In the genomic region with DNA sequence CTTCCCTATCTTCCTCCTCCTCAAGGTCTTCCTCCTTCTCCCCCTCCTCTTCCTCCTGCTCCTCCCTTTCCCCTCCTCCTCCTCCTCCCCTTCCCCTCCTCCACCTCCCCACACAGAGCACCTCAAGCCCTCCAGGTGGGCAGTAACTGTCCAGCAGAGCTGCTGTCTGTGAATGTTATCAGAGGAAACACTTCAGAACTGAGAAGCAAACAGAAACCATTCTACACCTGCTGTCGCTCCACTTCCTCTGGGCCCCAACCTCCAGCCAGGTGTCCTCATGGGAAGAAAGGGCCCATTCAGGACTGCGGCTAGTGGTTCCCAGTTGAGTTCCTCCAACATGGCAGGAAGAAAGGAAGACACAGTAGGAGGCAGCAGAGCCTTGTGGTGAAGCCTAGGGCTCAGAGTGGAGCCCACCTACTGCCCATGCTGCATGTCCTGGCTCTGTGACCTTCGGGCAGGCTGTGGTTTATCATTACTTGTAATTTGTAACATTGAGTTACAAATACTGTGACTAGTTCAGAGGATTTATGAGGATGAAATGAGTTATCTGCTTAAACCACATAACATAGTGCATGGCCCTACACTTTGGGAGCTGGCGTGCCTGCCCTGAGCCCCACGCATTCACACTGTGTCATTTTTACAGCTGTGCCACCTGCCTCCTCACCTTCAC, we compare ENCODE assay signal across 8 cellular contexts.
A peak's percentile ranks its signal among the peaks of the same experiment; 100 is the strongest.
DNase-seq lines count a peak whose midpoint lies in the region; ATAC-seq lines count a peak whose summit lies in the region.

No MANE protein-coding gene starts in this region.

- peak overlapping the region; percentile 59 for H3K27ac ChIP-seq in effector memory CD4-positive, alpha-beta T cell (ENCODE audit: insufficient read depth, low read length, poor library complexity, severe bottlenecking)

- H3K4me3 Mint-ChIP-seq in activated CD4-positive, alpha-beta T cell treated with anti-CD3 and anti-CD28 coated beads, Interleukin-2, amount 10 ng/mL, durations not matched to agents 7 days and 5 days, result no peak overlapping the region

- no peaks in the 10 kb centered on the region for H3K36me3 ChIP-seq in effector memory CD4-positive, alpha-beta T cell (ENCODE audit: control insufficient read depth, insufficient read depth, low read length)

- H3K4me3 ChIP-seq in effector memory CD4-positive, alpha-beta T cell (ENCODE audit: insufficient read depth, low read depth, low read length, poor library complexity, severe bottlenecking), result no peak overlapping the region

- peaks cover 69% of the 10 kb centered on the region for H3K4me1 Mint-ChIP-seq in activated CD4-positive, alpha-beta T cell treated with anti-CD3 and anti-CD28 coated beads, Interleukin-2, amount 10 ng/mL, durations not matched to agents 7 days and 5 days

- CTCF ChIA-PET in activated CD4-positive, alpha-beta T cell treated with anti-CD3 and anti-CD28 coated beads, Interleukin-2, amount 10 ng/mL, durations not matched to agents 7 days and 5 days (lab: Charles Lee), result interaction anchor here (0.6 to 1.7 kb wide), 4 partner anchors 21 to 669 kb away, joined by 3 to 6 read pairs (median 3); no protein-coding TSS in a partner anchor

- H3K4me1 ChIP-seq in effector memory CD4-positive, alpha-beta T cell (ENCODE audit: control insufficient read depth, insufficient read depth, low read length, poor library complexity, severe bottlenecking), result peaks cover 19% of the 10 kb centered on the region

- peak overlapping the region; percentile 89 for H3K27ac Mint-ChIP-seq in activated CD4-positive, alpha-beta T cell treated with anti-CD3 and anti-CD28 coated beads, Interleukin-2, amount 10 ng/mL, durations not matched to agents 7 days and 5 days

- H3K36me3 Mint-ChIP-seq in activated CD4-positive, alpha-beta T cell treated with anti-CD3 and anti-CD28 coated beads, Interleukin-2, amount 10 ng/mL, durations not matched to agents 7 days and 5 days (ENCODE audit: low read depth), result peaks cover 29% of the 10 kb centered on the region

- H3K27me3 Mint-ChIP-seq in activated CD4-positive, alpha-beta T cell treated with anti-CD3 and anti-CD28 coated beads, Interleukin-2, amount 10 ng/mL, durations not matched to agents 7 days and 5 days, result no peaks in the 10 kb centered on the region

- peak; percentile 29 for ATAC-seq in HG02763 (IDR thresholded peaks at IDR 0.05; ENCODE audit: unreplicated experiment)

- no peaks in the 10 kb centered on the region for H3K27me3 ChIP-seq in effector memory CD4-positive, alpha-beta T cell (replicated peaks; ENCODE audit: control insufficient read depth, insufficient read depth, low read length, poor library complexity, severe bottlenecking)

- peaks cover 5% of the 10 kb centered on the region for H3K9me3 ChIP-seq in effector memory CD4-positive, alpha-beta T cell (ENCODE audit: control insufficient read depth, low read length)

- POLR2A ChIA-PET in activated CD4-positive, alpha-beta T cell treated with anti-CD3 and anti-CD28 coated beads, Interleukin-2, amount 10 ng/mL, durations not matched to agents 7 days and 5 days (lab: Charles Lee), result no interaction called here

- peaks cover 20% of the 10 kb centered on the region for H3K9me3 Mint-ChIP-seq in activated CD4-positive, alpha-beta T cell treated with anti-CD3 and anti-CD28 coated beads, Interleukin-2, amount 10 ng/mL, durations not matched to agents 7 days and 5 days

- DNase-seq in activated CD4-positive, alpha-beta T cell treated with anti-CD3 and anti-CD28 coated beads, Interleukin-2, amount 10 ng/mL, durations not matched to agents 7 days and 5 days, result peak; percentile 12
- no peak for DNase-seq in activated CD4-positive, alpha-beta T cell treated with anti-CD3 and anti-CD28 coated beads for 4 hours
- peak; percentile 40 for DNase-seq in NCI-H2107 (lab: John Stamatoyannopoulos, UW)
- DNase-seq in effector memory CD4-positive, alpha-beta T cell, result no peak
- no peak for DNase-seq in midbrain (lab: John Stamatoyannopoulos, UW)
- DNase-seq in C1 segment of cervical spinal cord (lab: John Stamatoyannopoulos, UW), result no peak
- DNase-seq in UCSD-AML1 (lab: John Stamatoyannopoulos, UW; ENCODE audit: unreplicated experiment), result no peak

Comparison
In these comparisons a context has a peak if more than half of its experiments do, and no peak if none do; other contexts are left out.
1. DNase-seq: peak in activated CD4-positive, alpha-beta T cell treated with anti-CD3 and anti-CD28 coated beads, Interleukin-2, amount 10 ng/mL, durations not matched to agents 7 days and 5 days (single experiment) and NCI-H2107 (single experiment); none in activated CD4-positive, alpha-beta T cell treated with anti-CD3 and anti-CD28 coated beads for 4 hours (0 of 2), effector memory CD4-positive, alpha-beta T cell (0 of 3), midbrain (single experiment), C1 segment of cervical spinal cord (0 of 14) and UCSD-AML1 (single experiment).